In genomic region chr18:34222025-34222395, GRCh38 we compare ENCODE assay signal across 8 cellular contexts. TPM values are rescaled to one million over a fixed set of nuclear protein-coding genes. Genes with fewer than 3 reads are reported as not detected.
DNase-seq lines count a peak whose midpoint lies in the region; ATAC-seq, FAIRE-seq and TF ChIP-seq lines count a peak whose summit lies in the region.

No MANE protein-coding gene starts in this region.

- no peak overlapping the region for H3K27ac ChIP-seq in cardiac muscle cell
- H3K27ac ChIP-seq in WERI-Rb-1 = peak overlapping the region; percentile 36; the same call in 1 of the 2 replicates
- H3K27ac ChIP-seq in kidney (ENCODE audit: low read depth in 2 of 2, low read length in 2 of 2) = no peak overlapping the region
- H3K27ac ChIP-seq in thoracic aorta = no peak overlapping the region
- no peak overlapping the region for H3K27ac ChIP-seq in naive thymus-derived CD4-positive, alpha-beta T cell (ENCODE audit: low read depth, low read length)

- H3K9me3 Mint-ChIP-seq in naive thymus-derived CD4-positive, alpha-beta T cell = peaks cover 0 to 28% (median 7%) of the 10 kb centered on the region in 11 donors

- peak overlapping the region; percentile 62 for H3K4me3 ChIP-seq in cardiac muscle cell
- H3K4me3 ChIP-seq in WERI-Rb-1 (ENCODE audit: low read depth, low read length) = peak overlapping the region; percentile 54
- peak overlapping the region; percentile 23 to 54 for H3K4me3 ChIP-seq in kidney (ENCODE audit: low read length in 2 of 2)
- peak overlapping the region; percentile 77 for H3K4me3 ChIP-seq in thoracic aorta
- H3K4me3 ChIP-seq in naive thymus-derived CD4-positive, alpha-beta T cell (ENCODE audit: low read length) = no peak overlapping the region

- no peak overlapping the region for H3K27ac Mint-ChIP-seq in naive thymus-derived CD4-positive, alpha-beta T cell

- H3K27me3 Mint-ChIP-seq in naive thymus-derived CD4-positive, alpha-beta T cell = peaks cover 41 to 58% (median 42%) of the 10 kb centered on the region in 5 donors

- CTCF ChIA-PET in naive thymus-derived CD4-positive, alpha-beta T cell (lab: Charles Lee) = no interaction called here

- no peak overlapping the region for H3K4me3 Mint-ChIP-seq in naive thymus-derived CD4-positive, alpha-beta T cell

- no peaks in the 10 kb centered on the region for H3K9me3 ChIP-seq in cardiac muscle cell (ENCODE audit: low read depth)
- no peaks in the 10 kb centered on the region for H3K9me3 ChIP-seq in WERI-Rb-1 (ENCODE audit: severe bottlenecking)
- no peaks in the 10 kb centered on the region for H3K9me3 ChIP-seq in kidney (ENCODE audit: control insufficient read depth in 1 of 2, low read length in 2 of 2)
- H3K9me3 ChIP-seq in thoracic aorta = no peaks in the 10 kb centered on the region
- no peaks in the 10 kb centered on the region for H3K9me3 ChIP-seq in naive thymus-derived CD4-positive, alpha-beta T cell (ENCODE audit: control insufficient read depth in 2 of 3, low read length in 3 of 3)

- H3K27me3 ChIP-seq in cardiac muscle cell (peaks cover 70% of the 10 kb centered on the region), WERI-Rb-1 (ENCODE audit: insufficient read depth, low read depth, severe bottlenecking) (peaks cover 12% of the 10 kb centered on the region), thoracic aorta (replicated peaks; ENCODE audit: insufficient read depth) (no peaks in the 10 kb centered on the region)
- H3K27me3 ChIP-seq in naive thymus-derived CD4-positive, alpha-beta T cell (ENCODE audit: control insufficient read depth in 2 of 2, insufficient read depth in 2 of 2, low read length in 2 of 2) = peaks cover 0 to 3% of the 10 kb centered on the region in 2 donors

- no peak for ATAC-seq in Right ventricle myocardium inferior
- ATAC-seq in thoracic aorta (ENCODE audit: insufficient number of reproducible peaks, low FRiP score, low read depth) = no peak
- ATAC-seq in naive thymus-derived CD4-positive, alpha-beta T cell = no peak
- no peak for ATAC-seq in GM19455 (IDR thresholded peaks at IDR 0.05; ENCODE audit: unreplicated experiment)

- no peaks in the 10 kb centered on the region for H3K36me3 ChIP-seq in cardiac muscle cell
- no peaks in the 10 kb centered on the region for H3K36me3 ChIP-seq in WERI-Rb-1
- no peaks in the 10 kb centered on the region for H3K36me3 ChIP-seq in kidney (ENCODE audit: control insufficient read depth in 1 of 2, insufficient read depth in 2 of 2, low read length in 2 of 2)
- H3K36me3 ChIP-seq in thoracic aorta = no peaks in the 10 kb centered on the region
- H3K36me3 ChIP-seq in naive thymus-derived CD4-positive, alpha-beta T cell (ENCODE audit: control insufficient read depth in 2 of 3, insufficient read depth in 3 of 3, low read length in 3 of 3) = no peaks in the 10 kb centered on the region

- no peak overlapping the region for H3K9ac ChIP-seq in kidney (ENCODE audit: low read length in 2 of 2)

- H3K36me3 Mint-ChIP-seq in naive thymus-derived CD4-positive, alpha-beta T cell = no peaks in the 10 kb centered on the region

- POLR2A ChIA-PET in naive thymus-derived CD4-positive, alpha-beta T cell (lab: Charles Lee) = no interaction called here

- no peak for TF ChIP-seq CTCF in cardiac muscle cell (IDR thresholded peaks at IDR 0.05; ENCODE audit: low read depth, low read length)
- TF ChIP-seq CTCF in WERI-Rb-1 (IDR thresholded peaks at IDR 0.05; ENCODE audit: low read depth, low read length) = no peak
- no peak for TF ChIP-seq CTCF in kidney (IDR thresholded peaks at IDR 0.05; ENCODE audit: borderline replicate concordance, extremely low read depth, insufficient read depth)
- TF ChIP-seq CTCF in thoracic aorta (IDR thresholded peaks at IDR 0.05) = no peak

- peak in 1 of 2 donors; percentile 39 for DNase-seq in cardiac muscle cell (ENCODE audit: low read depth in 1 of 2, low spot score in 1 of 2)
- no peak for DNase-seq in Right ventricle myocardium inferior (ENCODE audit: missing footprints)
- DNase-seq in WERI-Rb-1 = peak; percentile 31
- DNase-seq in kidney = no peak
- DNase-seq in thoracic aorta (ENCODE audit: low spot score) = no peak
- no peak for DNase-seq in naive thymus-derived CD4-positive, alpha-beta T cell
- DNase-seq in HT-29 (ENCODE audit: low spot score) = no peak

- H3K4me1 ChIP-seq in cardiac muscle cell (ENCODE audit: low read depth) (peaks cover 4% of the 10 kb centered on the region), kidney (ENCODE audit: control insufficient read depth in 1 of 2, insufficient read depth in 1 of 2, low read depth in 1 of 2, low read length in 2 of 2) (peaks cover 3 to 9% of the 10 kb centered on the region in 2 donors), thoracic aorta (ENCODE audit: control insufficient read depth in 1 of 2, low read depth in 2 of 2) (peaks cover 0 to 24% of the 10 kb centered on the region in 2 donors)
- no peaks in the 10 kb centered on the region for H3K4me1 ChIP-seq in naive thymus-derived CD4-positive, alpha-beta T cell (ENCODE audit: control insufficient read depth in 2 of 2, insufficient read depth in 2 of 2, low read length in 2 of 2)

- no peak for FAIRE-seq in kidney (lab: Jason Lieb, UNC)

- H3K4me1 Mint-ChIP-seq in naive thymus-derived CD4-positive, alpha-beta T cell = peaks cover 0 to 4% (median 0%) of the 10 kb centered on the region in 7 donors

- intact Hi-C loops in Right ventricle myocardium inferior (cut with DNase I) (no loop called here), kidney (cut with DNase I) (no loop called here)
- intact Hi-C loops in naive thymus-derived CD4-positive, alpha-beta T cell (cut with micrococcal nuclease) = no loop called here

RNA-seq across cellular contexts. Expression of gene NOL4, which starts 2.7 kb away (rescaled TPM):
- total RNA-seq in cardiac muscle cell (0.48 and 1.1 TPM in 2 replicates), Right ventricle myocardium inferior (not detected), kidney (1.1 TPM), thoracic aorta (not detected)
- polyA plus RNA-seq in cardiac muscle cell (1.5 TPM in 1 of 2 replicates, not detected in the other), kidney (ENCODE audit: insufficient read depth, low read depth, low replicate concordance) (0.62 TPM)
- total RNA-seq in naive thymus-derived CD4-positive, alpha-beta T cell = not detected
- not detected for polyA plus RNA-seq in naive thymus-derived CD4-positive, alpha-beta T cell
- not detected in 2 replicates for total RNA-seq in HT-29 (2014; rRNA removed; shearing (Covaris generic))
